ENCODE assay signal across 25 cellular contexts in genomic region chr22:29112102-29112501, GRCh38. TPM values are rescaled to one million over a fixed set of nuclear protein-coding genes. Genes with fewer than 3 reads are reported as not detected.
DNase-seq lines count a peak whose midpoint lies in the region; ATAC-seq, FAIRE-seq and TF ChIP-seq lines count a peak whose summit lies in the region.
"Had no signal": no experiment of that assay in that cellular context is flagged by ENCODE, and none has a peak within 500 bp of the region (broad histone marks: within the 10 kb centered on the region; RNA-seq: fewer than 3 reads in every experiment).

No MANE protein-coding gene starts in this region.

- no peaks in the 10 kb centered on the region for H3K9me3 ChIP-seq in BE2C
- H3K9me3 ChIP-seq in HepG2 (ENCODE audit: low read length): no peaks in the 10 kb centered on the region
- H3K9me3 ChIP-seq: prostate gland, spleen, suprapubic skin had no signal

- no peak for DNase-seq in BE2C
- DNase-seq in GM12865 (ENCODE audit: low read depth): no peak
- peak; percentile 22 for DNase-seq in OCI-M1 (lab: John Stamatoyannopoulos, UW)
- DNase-seq in HepG2 (ENCODE audit: low spot score): no peak
- DNase-seq in HEK293T (ENCODE audit: extremely low spot score): no peak
- no peak for DNase-seq in cerebellum (ENCODE audit: low spot score)
- no peak for DNase-seq in middle frontal gyrus (ENCODE audit: extremely low spot score, low spot score)
- DNase-seq in GM13976 (ENCODE audit: low spot score): no peak
- DNase-seq: activated naive CD4-positive, alpha-beta T cell treated with anti-CD3 and anti-CD28 coated beads, Interleukin-2, amount 50 U/mL, for 16 hours; activated T-cell treated with anti-CD3 and anti-CD28 coated beads, Interleukin-2, amount 50 U/mL, for 1 hour; cerebellar nuclear complex; effector memory CD4-positive, alpha-beta T cell; EL; kidney; MM.1S; NCI-H1930; NCI-H774; nephron progenitor cell; RPMI8226; spleen; SW 1271 had no signal

- POLR2A ChIA-PET in HepG2 (lab: Yijun Ruan, JAX) (no interaction called here), HEK293T (lab: Yijun Ruan, JAX) (no interaction called here)

- H3K27ac ChIP-seq in HepG2 (ENCODE audit: extremely low read length, insufficient read depth, low read length): no peak overlapping the region
- H3K27ac ChIP-seq: hepatocyte, prostate gland, spleen, suprapubic skin had no signal

- H4K20me1 ChIP-seq in HepG2 (ENCODE audit: insufficient read depth, low read length): no peaks in the 10 kb centered on the region

- H3K36me3 ChIP-seq in BE2C (no peaks in the 10 kb centered on the region), HepG2 (replicated peaks in 1 of 2; ENCODE audit: control insufficient read depth in 1 of 2, insufficient read depth in 2 of 2, low read length in 2 of 2) (no peaks in the 10 kb centered on the region)
- H3K36me3 ChIP-seq: prostate gland, suprapubic skin had no signal

- H3K4me1 ChIP-seq in BE2C (peaks cover 5% of the 10 kb centered on the region; the same call in 1 of the 2 replicates), HepG2 (ENCODE audit: insufficient read depth, low read length) (peaks cover 49% of the 10 kb centered on the region)
- H3K4me1 ChIP-seq: prostate gland, spleen had no signal

- H3K27me3 ChIP-seq in BE2C (no peaks in the 10 kb centered on the region), HepG2 (ENCODE audit: control insufficient read depth in 1 of 2, insufficient read depth in 2 of 2, low read length in 2 of 2) (no peaks in the 10 kb centered on the region)
- H3K27me3 ChIP-seq: hepatocyte, spleen, suprapubic skin had no signal

- WGBS in HepG2 (ENCODE audit: low lambda C conversion rate): 92% methylated on average over 3 of the region's 3 CpGs

- in situ Hi-C loops in HepG2 (cut with HindIII; ENCODE audit: extremely low pct_ligation_motif_present, low pct_unique_long_range_greater_than_20kb): no loop called here
- in situ Hi-C loops in GM13976 (cut with MboI; ENCODE audit: low sequenced_read_pairs, unreplicated experiment): no loop called here

- CTCF ChIA-PET in HepG2 (lab: Yijun Ruan, JAX; ENCODE audit: low intra/inter-chr PET ratio, low total read pairs) (no interaction called here), HEK293T (lab: Yijun Ruan, JAX) (no interaction called here)

- no peak overlapping the region for H3K4me3 ChIP-seq in BE2C (ENCODE audit: low read depth, low read length)
- H3K4me3 ChIP-seq in GM12865 (ENCODE audit: low read depth, low read length): no peak overlapping the region
- no peak overlapping the region for H3K4me3 ChIP-seq in HepG2 (replicated peaks in 1 of 3; ENCODE audit: insufficient read depth in 1 of 3, low read depth in 2 of 3, low read length in 3 of 3)
- H3K4me3 ChIP-seq: hepatocyte, prostate gland, spleen, suprapubic skin had no signal

- TF ChIP-seq POLR2A in HepG2 (IDR thresholded peaks at IDR 0.05; ENCODE audit: insufficient read depth in 1 of 2, low read depth in 2 of 2, low read length in 2 of 2): no peak

- H3K79me2 ChIP-seq in HepG2 (ENCODE audit: insufficient read depth, low read length): no peaks in the 10 kb centered on the region
- H3K79me2 ChIP-seq: hepatocyte had no signal

- no peak overlapping the region for H2AFZ ChIP-seq in HepG2 (ENCODE audit: low read length)
- H2AFZ ChIP-seq: hepatocyte had no signal

- no peak for TF ChIP-seq EP300 in HepG2 (IDR thresholded peaks at IDR 0.05; ENCODE audit: low read depth in 2 of 2, low read length in 2 of 2)
- TF ChIP-seq EP300 in HepG2 (CRISPR knock-in tag; IDR thresholded peaks at IDR 0.05; ENCODE audit: borderline replicate concordance): no peak

- H3K4me2 ChIP-seq in HepG2 (ENCODE audit: low read depth, low read length): no peak overlapping the region
- H3K4me2 ChIP-seq: hepatocyte had no signal

- no peak for FAIRE-seq in HepG2 (lab: Jason Lieb, UNC)
- FAIRE-seq: astrocyte, kidney had no signal

- intact Hi-C loops in HepG2 (cut with micrococcal nuclease; ENCODE audit: unreplicated experiment): no loop called here

- peak; percentile 59 for ATAC-seq in HepG2

- no TSS peak for BruUV-seq in HepG2 (replicated peaks; lab: Mats Ljungman, UMichigan)

- no peak for TF ChIP-seq RAD21 in HepG2 (CRISPR knock-in tag; IDR thresholded peaks at IDR 0.05)

- H3K9ac ChIP-seq in HepG2 (ENCODE audit: insufficient read depth, low read depth, low read length): no peak overlapping the region

- 0 out of 2 replicates have a peak, but pooled peaks have one; percentile 11 for TF ChIP-seq CTCF in BE2C (IDR thresholded peaks at IDR 0.05; ENCODE audit: low read depth, low read length)
- peak; percentile 4 for TF ChIP-seq CTCF in GM12865 (IDR thresholded peaks at IDR 0.05; ENCODE audit: insufficient read depth, low read depth, low read length, missing control alignments)
- peak; percentile 42 for TF ChIP-seq CTCF in HepG2 (CRISPR knock-in tag; IDR thresholded peaks at IDR 0.05)
- TF ChIP-seq CTCF in GM13976 (IDR thresholded peaks at IDR 0.05; ENCODE audit: borderline replicate concordance, control extremely low read depth, extremely low read depth, insufficient read depth, missing control alignments): no peak

TF ChIP-seq in HepG2, 621 proteins besides CTCF, POLR2A, EP300 and RAD21:
- TF ChIP-seq ZMYM2 (CRISPR knock-in tag; IDR thresholded peaks at IDR 0.05) (no peak), SMC3 (IDR thresholded peaks at IDR 0.05; ENCODE audit: low read length) (0 out of 2 replicates have a peak, but pooled peaks have one; percentile 2), STAG1 (CRISPR knock-in tag; IDR thresholded peaks at IDR 0.05) (peak; percentile 52)

TF ChIP-seq in HEK293T, 16 proteins besides CTCF, POLR2A, EP300 and RAD21 (continues in another document):
- TF ChIP-seq LEF1 (IDR thresholded peaks at IDR 0.05; ENCODE audit: borderline replicate concordance) (no peak), FOXM1 (IDR thresholded peaks at IDR 0.05; ENCODE audit: borderline replicate concordance) (no peak), BHLHE40 (IDR thresholded peaks at IDR 0.05; ENCODE audit: borderline replicate concordance) (no peak), SP1 (IDR thresholded peaks at IDR 0.05) (no peak), L3MBTL2 (conservative IDR thresholded peaks at IDR 0.05) (no peak), ARNT (IDR thresholded peaks at IDR 0.05) (no peak), FOXK2 (IDR thresholded peaks at IDR 0.05) (no peak), NFRKB (IDR thresholded peaks at IDR 0.05) (no peak), SUZ12 (IDR thresholded peaks at IDR 0.05) (no peak), ZNF384 (IDR thresholded peaks at IDR 0.05) (no peak), CTBP1 (IDR thresholded peaks at IDR 0.05; ENCODE audit: borderline replicate concordance) (no peak)

RNA-seq across cellular contexts. Expression of gene KREMEN1, which starts 39.3 kb away (rescaled TPM):
- 2.3 TPM for polyA plus RNA-seq in BE2C (2012; ENCODE audit: insufficient read depth, insufficient read length, low read depth)
- total RNA-seq in HepG2 (2016; rRNA removed; fragmentation: Illumina TruSeq; extraction: Trizol) (10.2 and 13.8 TPM in 2 replicates), cerebellum (9.1 TPM)
- 1.6 and 2.8 TPM in 2 replicates for total RNA-seq in HepG2 (2016; cell fraction: cytosol; rRNA removed; fragmentation: Illumina TruSeq; extraction: Trizol; ENCODE audit: low read depth)
- total RNA-seq in HepG2 (2016; cell fraction: insoluble cytoplasmic fraction; rRNA removed; fragmentation: Illumina TruSeq; extraction: Trizol): 8.1 and 13.9 TPM in 2 replicates
- 6.5 and 7.3 TPM in 2 replicates for total RNA-seq in HepG2 (2016; cell fraction: membrane; rRNA removed; fragmentation: Illumina TruSeq; extraction: Trizol)
- total RNA-seq in HepG2 (2016; cell fraction: nucleus; rRNA removed; fragmentation: Illumina TruSeq; extraction: Trizol): 10.2 and 12.6 TPM in 2 replicates
- polyA plus RNA-seq in HepG2 (2011; rRNA removed): 8.9 and 9.8 TPM in 2 replicates
- polyA plus RNA-seq in HepG2 (2011; cell fraction: cytosol; rRNA removed): 8.5 and 10.8 TPM in 2 replicates
- 5.2 and 6.3 TPM in 2 replicates for polyA plus RNA-seq in HepG2 (2011; cell fraction: nucleus; rRNA removed)
- 5.6 and 7.9 TPM in 2 replicates for polyA plus RNA-seq in HepG2 (2012)
- 1.5 TPM in 2 replicates for polyA plus RNA-seq in HepG2 (2016; cell fraction: cytosol; fragmentation: Illumina TruSeq; extraction: Trizol; ENCODE audit: low read depth)
- polyA plus RNA-seq in HepG2 (2016; cell fraction: insoluble cytoplasmic fraction; fragmentation: Illumina TruSeq; extraction: Trizol; ENCODE audit: low read depth): 9.5 and 11.0 TPM in 2 replicates
- 4.1 and 5.6 TPM in 2 replicates for polyA plus RNA-seq in HepG2 (2016; cell fraction: membrane; fragmentation: Illumina TruSeq; extraction: Trizol; ENCODE audit: low read depth)
- polyA plus RNA-seq in HepG2 (2016; cell fraction: nucleus; fragmentation: Illumina TruSeq; extraction: Trizol; ENCODE audit: insufficient read depth, low read depth): 20.4 and 21.5 TPM in 2 replicates
- 1.5 and 13.8 TPM in 2 replicates for polyA minus RNA-seq in HepG2 (2011; rRNA and poly(A)+ RNA removed; ENCODE audit: low replicate concordance)
- polyA minus RNA-seq in HepG2 (2011; cell fraction: cytosol; rRNA and poly(A)+ RNA removed): 5.3 and 6.3 TPM in 2 replicates
- 1.8 and 2.7 TPM in 2 replicates for polyA minus RNA-seq in HepG2 (2011; cell fraction: nucleus; rRNA and poly(A)+ RNA removed)

RNA-seq across cellular contexts. Expression of gene C22orf31, which starts 50.5 kb away (rescaled TPM):
- polyA plus RNA-seq in BE2C (2012; ENCODE audit: insufficient read depth, insufficient read length, low read depth): not detected
- total RNA-seq in HepG2 (2016; rRNA removed; fragmentation: Illumina TruSeq; extraction: Trizol) (not detected in 2 replicates), cerebellum (not detected)
- not detected in 2 replicates for total RNA-seq in HepG2 (2016; cell fraction: cytosol; rRNA removed; fragmentation: Illumina TruSeq; extraction: Trizol; ENCODE audit: low read depth)
- 0.19 TPM in 1 of 2 replicates, not detected in the other for total RNA-seq in HepG2 (2016; cell fraction: insoluble cytoplasmic fraction; rRNA removed; fragmentation: Illumina TruSeq; extraction: Trizol)
- total RNA-seq in HepG2 (2016; cell fraction: membrane; rRNA removed; fragmentation: Illumina TruSeq; extraction: Trizol): not detected in 2 replicates
- not detected in 2 replicates for total RNA-seq in HepG2 (2016; cell fraction: nucleus; rRNA removed; fragmentation: Illumina TruSeq; extraction: Trizol)
- not detected in 2 replicates for polyA plus RNA-seq in HepG2 (2011; rRNA removed)
- polyA plus RNA-seq in HepG2 (2011; cell fraction: cytosol; rRNA removed): not detected in 2 replicates
- not detected in 2 replicates for polyA plus RNA-seq in HepG2 (2011; cell fraction: nucleus; rRNA removed)
- not detected in 2 replicates for polyA plus RNA-seq in HepG2 (2012)
- polyA plus RNA-seq in HepG2 (2016; cell fraction: cytosol; fragmentation: Illumina TruSeq; extraction: Trizol; ENCODE audit: low read depth): 0.25 TPM in 1 of 2 replicates, not detected in the other
- not detected in 2 replicates for polyA plus RNA-seq in HepG2 (2016; cell fraction: insoluble cytoplasmic fraction; fragmentation: Illumina TruSeq; extraction: Trizol; ENCODE audit: low read depth)
- not detected in 2 replicates for polyA plus RNA-seq in HepG2 (2016; cell fraction: membrane; fragmentation: Illumina TruSeq; extraction: Trizol; ENCODE audit: low read depth)
- polyA plus RNA-seq in HepG2 (2016; cell fraction: nucleus; fragmentation: Illumina TruSeq; extraction: Trizol; ENCODE audit: insufficient read depth, low read depth): not detected in 2 replicates
- polyA minus RNA-seq in HepG2 (2011; rRNA and poly(A)+ RNA removed; ENCODE audit: low replicate concordance): not detected in 2 replicates
- not detected in 2 replicates for polyA minus RNA-seq in HepG2 (2011; cell fraction: cytosol; rRNA and poly(A)+ RNA removed)
- not detected in 2 replicates for polyA minus RNA-seq in HepG2 (2011; cell fraction: nucleus; rRNA and poly(A)+ RNA removed)
- total RNA-seq: astrocyte, hepatocyte, kidney, spleen, suprapubic skin had no signal
- polyA plus RNA-seq: hepatocyte, spleen had no signal
